Comparison of ENCODE assay signal across 20 cellular contexts in genomic region chr4:60923075-60923474, GRCh38.
"Had no signal": no experiment of that assay in that cellular context is flagged by ENCODE, and none has a peak within 500 bp of the region (broad histone marks: within the 10 kb centered on the region; RNA-seq: fewer than 3 reads in every experiment).

No MANE protein-coding gene starts in this region.

- H3K27ac Mint-ChIP-seq: activated naive CD4-positive, alpha-beta T cell treated with anti-CD3 and anti-CD28 coated beads, Interleukin-2, amount 10 ng/mL, durations not matched to agents 7 days and 5 days had no signal

- H3K9me3 Mint-ChIP-seq: neural crest cell had no signal

- DNase-seq: activated CD4-positive, alpha-beta T cell treated with anti-CD3 and anti-CD28 coated beads, Interleukin-2, amount 50 U/mL, for 1 hour; activated CD4-positive, CD25-positive, alpha-beta regulatory T cell treated with anti-CD3 and anti-CD28 coated beads, Interleukin-2, amount 50 U/mL, for 72 hours; activated CD8-positive, alpha-beta memory T cell treated with anti-CD3 and anti-CD28 coated beads for 24 hours; activated CD8-positive, alpha-beta memory T cell treated with anti-CD3 and anti-CD28 coated beads, Interleukin-2, amount 50 U/mL, for 48 hours; activated effector memory CD4-positive, alpha-beta T cell treated with Interleukin-2 at 50 U/mL for 16 hours; activated naive CD4-positive, alpha-beta T cell treated with anti-CD3 and anti-CD28 coated beads, Interleukin-2, amount 10 ng/mL, durations not matched to agents 7 days and 5 days; activated T-cell treated with anti-CD3 and anti-CD28 coated beads, Interleukin-2, amount 50 U/mL, for 48 hours; hypothalamus; kidney; left lung; mucosa of descending colon; naive B cell; psoas muscle; right cardiac atrium; stimulated activated CD4-positive, alpha-beta T cell treated with anti-CD3 and anti-CD28 coated beads, Interleukin-2, amount 100 ng/mL, for 24 hours; stimulated activated naive CD4-positive, alpha-beta T cell treated with Interleukin-2 at 50 U/mL for 16 hours; T1000; thyroid gland; uterus had no signal

- H3K36me3 Mint-ChIP-seq: activated naive CD4-positive, alpha-beta T cell treated with anti-CD3 and anti-CD28 coated beads, Interleukin-2, amount 10 ng/mL, durations not matched to agents 7 days and 5 days; naive B cell had no signal

- H3K27me3 Mint-ChIP-seq: activated naive CD4-positive, alpha-beta T cell treated with anti-CD3 and anti-CD28 coated beads, Interleukin-2, amount 10 ng/mL, durations not matched to agents 7 days and 5 days; naive B cell had no signal

- H3K4me1 Mint-ChIP-seq: activated naive CD4-positive, alpha-beta T cell treated with anti-CD3 and anti-CD28 coated beads, Interleukin-2, amount 10 ng/mL, durations not matched to agents 7 days and 5 days; naive B cell had no signal

- H3K4me3 Mint-ChIP-seq: activated naive CD4-positive, alpha-beta T cell treated with anti-CD3 and anti-CD28 coated beads, Interleukin-2, amount 10 ng/mL, durations not matched to agents 7 days and 5 days; naive B cell; neural crest cell had no signal

- ATAC-seq: left lung, mucosa of descending colon, psoas muscle, right cardiac atrium had no signal
